4 cellular contexts compared by ENCODE assay signal in the genomic region with DNA sequence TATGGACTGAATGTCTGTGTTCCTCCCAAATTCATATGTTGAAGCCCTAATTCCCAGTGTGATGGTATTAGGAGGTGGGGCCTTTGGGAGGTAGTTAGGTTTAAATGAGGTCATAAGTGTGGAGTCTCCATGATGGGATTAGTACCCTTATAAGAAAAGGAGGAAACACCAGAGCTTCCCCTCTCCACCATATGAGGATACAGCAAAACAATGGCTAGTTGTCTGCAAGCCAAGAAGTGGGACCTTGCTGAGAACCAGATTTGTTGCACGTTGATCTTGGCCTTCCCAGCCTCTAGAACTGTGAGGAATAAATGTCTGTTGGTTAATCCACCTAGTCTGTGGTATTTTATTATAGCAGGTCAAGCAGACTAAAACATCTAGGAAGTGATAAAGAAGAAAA.
"Had no signal": no experiment of that assay in that cellular context is flagged by ENCODE, and none has a peak within 500 bp of the region (broad histone marks: within the 10 kb centered on the region; RNA-seq: fewer than 3 reads in every experiment).

No MANE protein-coding gene starts in this region.

- DNase-seq: GM23248, GOT3, H7, HFFc6 had no signal
